In genomic region chr6:136592930-136593673, GRCh38 we compare ENCODE assay signal across 10 cellular contexts. TPM values are rescaled to one million over a fixed set of nuclear protein-coding genes. Genes with fewer than 3 reads are reported as not detected.
DNase-seq lines count a peak whose midpoint lies in the region; ATAC-seq, FAIRE-seq and TF ChIP-seq lines count a peak whose summit lies in the region.
"Had no signal": no experiment of that assay in that cellular context is flagged by ENCODE, and none has a peak within 500 bp of the region (broad histone marks: within the 10 kb centered on the region; RNA-seq: fewer than 3 reads in every experiment).

No MANE protein-coding gene starts in this region.

- TF ChIP-seq POLR2A in NB4 (IDR thresholded peaks at IDR 0.05; ENCODE audit: extremely low read depth, insufficient read length) = no peak

- ATAC-seq in omental fat pad (ENCODE audit: low FRiP score) = peak; percentile 56
- no peak for ATAC-seq in GM19455 (IDR thresholded peaks at IDR 0.05; ENCODE audit: unreplicated experiment)
- no peak for ATAC-seq in HG03469 (IDR thresholded peaks at IDR 0.05; ENCODE audit: unreplicated experiment)

- no peak overlapping the region for H3K4me3 ChIP-seq in NB4 (ENCODE audit: low read depth, low read length)
- no peak overlapping the region for H3K4me3 ChIP-seq in bronchial epithelial cell (ENCODE audit: low read depth, low read length)
- H3K4me3 ChIP-seq: skin epidermis had no signal

- TF ChIP-seq CTCF in NB4 (IDR thresholded peaks at IDR 0.05; ENCODE audit: low read depth, low read length) = no peak
- no peak for TF ChIP-seq CTCF in bronchial epithelial cell (IDR thresholded peaks at IDR 0.05; ENCODE audit: insufficient read depth, low read length, severe bottlenecking)
- no peak for TF ChIP-seq CTCF in omental fat pad (IDR thresholded peaks at IDR 0.05)

- no peaks in the 10 kb centered on the region for H3K27me3 ChIP-seq in bronchial epithelial cell (ENCODE audit: control insufficient read depth, insufficient read depth, low read length)

- no peaks in the 10 kb centered on the region for H3K36me3 ChIP-seq in bronchial epithelial cell (ENCODE audit: control insufficient read depth, insufficient read depth, low read length)

- FAIRE-seq in bronchial epithelial cell (lab: Jason Lieb, UNC) = no peak

- DNase-seq in EH (ENCODE audit: low read depth) (peak; percentile 66), NB4 (ENCODE audit: low read depth) (peak; percentile 33), bronchial epithelial cell (ENCODE audit: low read depth) (peak; percentile 71), omental fat pad (ENCODE audit: low spot score) (no peak), NCI-H2227 (lab: John Stamatoyannopoulos, UW; ENCODE audit: unreplicated experiment) (no peak), NCI-H526 (lab: John Stamatoyannopoulos, UW) (no peak)
- DNase-seq: SHP77 had no signal

RNA-seq across cellular contexts. Expression of gene MAP7, which starts 42.9 kb away (rescaled TPM):
- 30.8 and 50.4 TPM in 2 replicates for total RNA-seq in bronchial epithelial cell
- 1 to 10 TPM; 2.2 to 5.3 (median 4.5) TPM for total RNA-seq in omental fat pad

Comparison
In these comparisons a context has a peak if more than half of its experiments do, and no peak if none do; other contexts are left out.
1. DNase-seq: peak in EH (single experiment), NB4 (single experiment) and bronchial epithelial cell (single experiment); none in omental fat pad (single experiment), NCI-H2227 (single experiment) and NCI-H526 (0 of 2).